In the genomic region with DNA sequence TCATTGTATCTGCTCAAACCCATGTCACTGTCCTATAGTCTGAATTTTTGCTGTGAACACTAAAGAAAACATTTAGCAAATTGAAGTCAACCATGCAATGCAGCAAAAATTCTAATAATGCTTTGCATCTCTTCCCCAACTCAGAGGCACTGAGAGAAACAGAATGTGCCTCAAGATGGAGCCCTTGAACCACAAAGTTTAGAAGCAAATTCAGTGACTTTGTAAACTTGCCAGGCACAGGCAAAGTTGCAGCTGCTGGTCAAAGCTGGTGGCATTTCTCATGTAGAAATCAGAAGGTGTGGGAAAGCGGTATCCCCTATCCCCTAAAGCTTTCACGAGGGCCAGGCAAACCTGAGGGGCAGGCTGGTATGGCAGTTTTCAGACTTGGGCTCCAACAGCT, we compare ENCODE assay signal across 8 cellular contexts.
DNase-seq lines count a peak whose midpoint lies in the region; ATAC-seq and TF ChIP-seq lines count a peak whose summit lies in the region.

No MANE protein-coding gene starts in this region.

- peak; percentile 73 for TF ChIP-seq CTCF in AG09319 (IDR thresholded peaks at IDR 0.05; ENCODE audit: low read depth, low read length)
- TF ChIP-seq CTCF in WI38 (IDR thresholded peaks at IDR 0.05; ENCODE audit: low read depth, low read length), result peak; percentile 51; the same call in 1 of the 2 replicates
- peak; percentile 57 for TF ChIP-seq CTCF in left ventricle myocardium inferior (IDR thresholded peaks at IDR 0.05; ENCODE audit: borderline replicate concordance)

- no peaks in the 10 kb centered on the region for H3K27me3 ChIP-seq in left ventricle myocardium inferior (ENCODE audit: low read depth)

- peak; percentile 57 for DNase-seq in AG09319 (ENCODE audit: extremely low read depth, low read depth)
- peak; percentile 40 for DNase-seq in HK-2 (ENCODE audit: unreplicated experiment)
- no peak for DNase-seq in left ventricle myocardium inferior
- peak; percentile 39 for DNase-seq in skeletal muscle cell (ENCODE audit: low read depth)
- DNase-seq in occipital lobe (lab: John Stamatoyannopoulos, UW), result no peak
- DNase-seq in NCI-H2171 (lab: John Stamatoyannopoulos, UW), result no peak

- no peak overlapping the region for H3K27ac ChIP-seq in left ventricle myocardium inferior (replicated peaks)

- H3K9me3 ChIP-seq in left ventricle myocardium inferior (replicated peaks), result no peaks in the 10 kb centered on the region

- no peak for ATAC-seq in HG03432 (IDR thresholded peaks at IDR 0.05; ENCODE audit: unreplicated experiment)

- intact Hi-C loops in left ventricle myocardium inferior (cut with micrococcal nuclease), result loop anchor here (10.0 kb wide), 1 partner anchor 1062 kb away; no protein-coding TSS in a partner anchor

- H3K36me3 ChIP-seq in left ventricle myocardium inferior, result no peaks in the 10 kb centered on the region

- H3K4me1 ChIP-seq in left ventricle myocardium inferior, result no peaks in the 10 kb centered on the region

- H3K4me3 ChIP-seq in WI38 (ENCODE audit: low read depth, low read length) (no peak overlapping the region), left ventricle myocardium inferior (no peak overlapping the region), skeletal muscle cell (ENCODE audit: low read depth, low read length) (no peak overlapping the region)

Comparison
In these comparisons a context has a peak if more than half of its experiments do, and no peak if none do; other contexts are left out.
1. DNase-seq: peak in AG09319 (single experiment), HK-2 (single experiment) and skeletal muscle cell (single experiment); none in left ventricle myocardium inferior (single experiment), occipital lobe (single experiment) and NCI-H2171 (single experiment).
2. Peak in every context shown above with its lines, with median percentiles within 50 percentile points of each other: CTCF ChIP-seq.